In the genomic region with DNA sequence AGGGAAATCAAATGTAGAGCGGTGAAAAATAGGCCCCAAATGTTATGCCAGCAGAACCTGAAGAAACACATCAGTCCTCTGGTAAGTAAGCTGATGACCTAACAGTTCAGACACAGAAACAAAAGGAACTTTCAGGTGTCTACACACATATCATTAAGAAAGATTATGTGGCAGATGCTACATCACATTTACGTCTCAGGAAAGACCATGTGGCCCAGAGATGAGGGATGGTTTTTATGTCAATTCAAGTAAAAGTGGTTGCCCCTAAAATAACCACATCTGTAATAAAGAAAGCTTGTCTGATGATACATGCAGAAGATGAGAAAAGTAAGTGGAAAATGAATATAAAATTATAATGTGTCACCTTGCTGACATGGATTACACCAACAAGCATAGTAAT, we compare ENCODE assay signal across 16 cellular contexts. TPM values are rescaled to one million over a fixed set of nuclear protein-coding genes. Genes with fewer than 3 reads are reported as not detected.
DNase-seq lines count a peak whose midpoint lies in the region; ATAC-seq and TF ChIP-seq lines count a peak whose summit lies in the region.
"Had no signal": no experiment of that assay in that cellular context is flagged by ENCODE, and none has a peak within 500 bp of the region (broad histone marks: within the 10 kb centered on the region; RNA-seq: fewer than 3 reads in every experiment).

No MANE protein-coding gene starts in this region.

- H3K9me3 Mint-ChIP-seq in activated T-cell treated with anti-CD3 and anti-CD28 coated beads, Interleukin-2, amount 50 U/mL, for 24 hours, result no peaks in the 10 kb centered on the region
- H3K9me3 Mint-ChIP-seq in CD8-positive, alpha-beta T cell, result no peaks in the 10 kb centered on the region
- H3K9me3 Mint-ChIP-seq in naive thymus-derived CD8-positive, alpha-beta T cell, result no peaks in the 10 kb centered on the region
- H3K9me3 Mint-ChIP-seq: CD14-positive monocyte, HFFc6 had no signal

- no peaks in the 10 kb centered on the region for H3K36me3 ChIP-seq in CD8-positive, alpha-beta T cell (ENCODE audit: insufficient read depth, low read length)

- H3K27ac ChIP-seq in CD8-positive, alpha-beta T cell (ENCODE audit: low read depth, low read length), result no peak overlapping the region

- peak; percentile 82 for ATAC-seq in CD8-positive, alpha-beta T cell
- peak; percentile 23 to 83 for ATAC-seq in naive thymus-derived CD8-positive, alpha-beta T cell
- no peak for ATAC-seq in HG02840 (IDR thresholded peaks at IDR 0.05; ENCODE audit: low FRiP score, unreplicated experiment)

- no peaks in the 10 kb centered on the region for H3K27me3 Mint-ChIP-seq in activated T-cell treated with anti-CD3 and anti-CD28 coated beads, Interleukin-2, amount 50 U/mL, for 24 hours
- no peaks in the 10 kb centered on the region for H3K27me3 Mint-ChIP-seq in CD8-positive, alpha-beta T cell (ENCODE audit: low read depth)
- H3K27me3 Mint-ChIP-seq in naive thymus-derived CD8-positive, alpha-beta T cell, result no peaks in the 10 kb centered on the region

- H3K36me3 Mint-ChIP-seq in activated T-cell treated with anti-CD3 and anti-CD28 coated beads, Interleukin-2, amount 50 U/mL, for 24 hours (ENCODE audit: low read depth), result peaks cover 7% of the 10 kb centered on the region
- H3K36me3 Mint-ChIP-seq in CD8-positive, alpha-beta T cell, result peaks cover 10% of the 10 kb centered on the region
- H3K36me3 Mint-ChIP-seq in naive thymus-derived CD8-positive, alpha-beta T cell, result peaks cover 0 to 14% (median 13%) of the 10 kb centered on the region in 3 donors

- H3K27ac Mint-ChIP-seq in activated T-cell treated with anti-CD3 and anti-CD28 coated beads, Interleukin-2, amount 50 U/mL, for 24 hours, result peak overlapping the region; percentile 27
- no peak overlapping the region for H3K27ac Mint-ChIP-seq in CD8-positive, alpha-beta T cell
- no peak overlapping the region for H3K27ac Mint-ChIP-seq in naive thymus-derived CD8-positive, alpha-beta T cell

- no peaks in the 10 kb centered on the region for H3K9me3 ChIP-seq in CD8-positive, alpha-beta T cell (ENCODE audit: low read length)

- H3K4me1 ChIP-seq in CD8-positive, alpha-beta T cell (ENCODE audit: insufficient read depth, low read length), result peaks cover 17% of the 10 kb centered on the region

- POLR2A ChIA-PET in CD8-positive, alpha-beta T cell (lab: Charles Lee), result no interaction called here
- POLR2A ChIA-PET in naive thymus-derived CD8-positive, alpha-beta T cell (lab: Charles Lee), result interaction anchor here (0.5 kb wide), 1 partner anchor 16 kb away, joined by 11 read pairs; no protein-coding TSS in a partner anchor

- no peak overlapping the region for H3K4me3 Mint-ChIP-seq in activated T-cell treated with anti-CD3 and anti-CD28 coated beads, Interleukin-2, amount 50 U/mL, for 24 hours
- no peak overlapping the region for H3K4me3 Mint-ChIP-seq in CD8-positive, alpha-beta T cell
- no peak overlapping the region for H3K4me3 Mint-ChIP-seq in naive thymus-derived CD8-positive, alpha-beta T cell
- H3K4me3 Mint-ChIP-seq: CD14-positive monocyte had no signal

- no peak for DNase-seq in activated T-cell treated with anti-CD3 and anti-CD28 coated beads, Interleukin-2, amount 50 U/mL, for 24 hours
- DNase-seq in activated T-cell treated with anti-CD3 and anti-CD28 coated beads, Interleukin-2, amount 50 U/mL, for 48 hours, result no peak
- no peak for DNase-seq in CD8-positive, alpha-beta T cell
- peak; percentile 62 for DNase-seq in Jurkat, Clone E6-1 (ENCODE audit: low read depth, low spot score)
- peak in 3 of 10 donors; percentile 25 to 45 (median 27) for DNase-seq in naive thymus-derived CD8-positive, alpha-beta T cell
- DNase-seq in SW480 (ENCODE audit: low spot score), result no peak
- DNase-seq: COR-L47, HFFc6, IMR-90, Kasumi-1, NCI-H1105, NCI-H1694, NCI-H510A treated with DMSO at 0.1 percent for 48 hours, Right ventricle myocardium superior had no signal

- no peaks in the 10 kb centered on the region for H3K27me3 ChIP-seq in CD8-positive, alpha-beta T cell (ENCODE audit: insufficient read depth, low read length)

- intact Hi-C loops in CD8-positive, alpha-beta T cell (cut with DNase I, micrococcal nuclease), result no loop called here

- H3K4me1 Mint-ChIP-seq in activated T-cell treated with anti-CD3 and anti-CD28 coated beads, Interleukin-2, amount 50 U/mL, for 24 hours (ENCODE audit: low read depth), result peaks cover 71% of the 10 kb centered on the region
- H3K4me1 Mint-ChIP-seq in CD8-positive, alpha-beta T cell (ENCODE audit: low read depth), result peaks cover 50% of the 10 kb centered on the region
- H3K4me1 Mint-ChIP-seq in naive thymus-derived CD8-positive, alpha-beta T cell, result peaks cover 26 to 67% (median 61%) of the 10 kb centered on the region in 4 donors

- CTCF ChIA-PET in CD8-positive, alpha-beta T cell (lab: Charles Lee), result interaction anchor here (1.0 kb wide), 1 partner anchor 24 kb away, joined by 3 read pairs; no protein-coding TSS in a partner anchor

- H3K4me3 ChIP-seq in CD8-positive, alpha-beta T cell (ENCODE audit: low read depth, low read length), result no peak overlapping the region
- H3K4me3 ChIP-seq in Jurkat, Clone E6-1 (ENCODE audit: low read length), result no peak overlapping the region

- no peak for TF ChIP-seq CTCF in CD8-positive, alpha-beta T cell (IDR thresholded peaks at IDR 0.05)

RNA-seq across cellular contexts. Expression of a gene that starts 31.4 kb away (rescaled TPM):
- total RNA-seq in CD8-positive, alpha-beta T cell, result 10 to 100 TPM; 27.2 to 28.3 TPM
- 39.3 TPM for polyA plus RNA-seq in Jurkat, Clone E6-1 (2012; ENCODE audit: insufficient read depth, insufficient read length)
- 10 to 100 TPM; 33.3 to 40.0 TPM for total RNA-seq in naive thymus-derived CD8-positive, alpha-beta T cell
- polyA plus RNA-seq in naive thymus-derived CD8-positive, alpha-beta T cell, result 10 to 100 TPM in 1 of 3 donors, 1 to 10 TPM in 2; 6.9 to 15.6 (median 9.9) TPM
